Comparison of ENCODE assay signal across 8 cellular contexts in the genomic region with DNA sequence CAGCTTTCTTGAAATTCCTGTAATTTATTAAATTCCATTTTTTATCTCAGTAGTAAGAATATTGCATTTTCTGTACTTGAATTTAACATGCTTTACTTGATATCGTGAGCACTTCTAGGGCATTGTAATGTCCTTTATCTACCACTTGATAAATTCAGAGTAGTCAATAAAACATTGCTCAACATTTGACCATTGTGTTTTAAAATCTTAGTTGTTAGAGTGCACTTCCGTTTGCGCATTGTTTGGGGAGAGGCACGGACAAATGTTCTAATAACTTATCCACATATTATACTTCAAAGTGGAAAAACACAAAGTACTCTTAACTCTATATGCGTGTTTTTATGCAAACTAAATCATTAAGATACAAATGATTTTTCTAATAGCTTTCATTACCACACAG. TPM values are rescaled to one million over a fixed set of nuclear protein-coding genes. Genes with fewer than 3 reads are reported as not detected.
DNase-seq lines count a peak whose midpoint lies in the region; ATAC-seq and TF ChIP-seq lines count a peak whose summit lies in the region.

No MANE protein-coding gene starts in this region.

- no peak for DNase-seq in AG04449 (ENCODE audit: low read depth, low spot score)
- no peak for DNase-seq in SK-N-MC (ENCODE audit: low read depth, low spot score)
- DNase-seq in epithelial cell of proximal tubule (ENCODE audit: low read depth) = peak; percentile 30
- no peak for DNase-seq in medulla oblongata (ENCODE audit: extremely low spot score)
- no peak for DNase-seq in stimulated activated CD4-positive, alpha-beta T cell treated with anti-CD3 and anti-CD28 coated beads, Interleukin-2, amount 100 ng/mL, for 24 hours

- H3K4me3 ChIP-seq in AG04449 (ENCODE audit: low read depth, low read length) = peak overlapping the region; percentile 82
- peak overlapping the region; percentile 88 for H3K4me3 ChIP-seq in SK-N-MC
- peak overlapping the region; percentile 94 for H3K4me3 ChIP-seq in epithelial cell of proximal tubule (ENCODE audit: low read depth, low read length)

- H3K9ac ChIP-seq in SK-N-MC (ENCODE audit: insufficient read length) = peak overlapping the region; percentile 90

- H3K9me3 Mint-ChIP-seq in nephron = peaks cover 18% of the 10 kb centered on the region

- H3K4me1 Mint-ChIP-seq in nephron = peaks cover 47% of the 10 kb centered on the region

- H3K27ac Mint-ChIP-seq in nephron = peak overlapping the region; percentile 97 to 100 (median 97)

- ATAC-seq in GM21619 (IDR thresholded peaks at IDR 0.05; ENCODE audit: unreplicated experiment) (peak; percentile 3), GM21381 (IDR thresholded peaks at IDR 0.05; ENCODE audit: unreplicated experiment) (no peak)

- H3K4me3 Mint-ChIP-seq in nephron = peak overlapping the region; percentile 90 to 97 (median 93)

- H3K36me3 ChIP-seq in SK-N-MC (ENCODE audit: insufficient read depth, low read length) = peaks cover 5% of the 10 kb centered on the region

- CTCF ChIA-PET in AG04449 (lab: Yijun Ruan, JAX) = interaction anchor here (1.3 to 2.1 kb wide), 2 partner anchors 198 to 383 kb away, joined by 4 to 6 read pairs; a partner anchor contains a TSS

- peaks cover 52% of the 10 kb centered on the region for H3K36me3 Mint-ChIP-seq in nephron (ENCODE audit: low read depth)

- TF ChIP-seq CTCF in AG04449 (IDR thresholded peaks at IDR 0.05; ENCODE audit: insufficient read depth, low read length, missing control alignments) (no peak), epithelial cell of proximal tubule (conservative IDR thresholded peaks at IDR 0.05; ENCODE audit: low read depth, low read length) (no peak), nephron (IDR thresholded peaks at IDR 0.05; ENCODE audit: unreplicated experiment in 3 of 3) (no peak)

- H3K27me3 Mint-ChIP-seq in nephron (ENCODE audit: low read depth) = no peaks in the 10 kb centered on the region

- POLR2A ChIA-PET in AG04449 (lab: Yijun Ruan, JAX) = interaction anchor here (1.3 kb wide), 1 partner anchor 240 kb away, joined by 3 read pairs; no protein-coding TSS in a partner anchor

- peak overlapping the region; percentile 56; the same call in 1 of the 2 replicates for H3K27ac ChIP-seq in SK-N-MC

- H3K9me3 ChIP-seq in SK-N-MC (ENCODE audit: low read depth, low read length) = no peaks in the 10 kb centered on the region

RNA-seq across cellular contexts. Expression of a gene that starts 0.4 kb away (rescaled TPM):
- 3.2 and 6.6 TPM in 2 replicates for total RNA-seq in epithelial cell of proximal tubule

RNA-seq across cellular contexts. Expression of a gene that starts 0.7 kb away (rescaled TPM):
- total RNA-seq in epithelial cell of proximal tubule = 9.9 and 10.6 TPM in 2 replicates
